In the genomic region with DNA sequence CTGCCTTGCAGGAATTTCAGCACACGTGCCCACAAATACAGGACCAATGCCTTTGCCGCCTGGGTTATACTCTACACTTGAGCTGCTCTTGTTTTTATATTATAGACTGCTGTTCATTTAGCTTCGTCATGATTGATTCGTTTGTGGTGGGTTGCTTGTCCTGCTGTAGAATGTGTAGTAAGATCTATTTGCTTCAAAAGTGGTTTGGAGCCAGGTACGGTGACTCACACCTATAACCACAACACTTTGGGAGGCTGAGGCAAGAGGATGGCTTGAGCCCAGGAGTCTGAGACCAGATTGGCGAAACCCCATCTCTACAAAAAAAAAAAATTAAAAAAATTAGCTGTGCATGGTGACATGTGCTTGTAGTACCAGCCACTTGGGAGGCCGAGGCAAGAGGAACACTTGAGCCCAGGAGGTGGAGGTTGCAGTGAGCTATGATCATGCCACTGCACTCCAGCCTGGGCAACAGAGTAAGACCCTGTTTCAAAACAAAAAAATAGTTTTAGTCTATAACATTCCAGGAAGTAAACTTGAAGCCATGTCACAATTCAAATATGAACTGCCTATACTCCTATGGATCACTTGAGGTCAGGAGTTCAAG, we compare ENCODE assay signal across 29 cellular contexts. TPM values are rescaled to one million over a fixed set of nuclear protein-coding genes. Genes with fewer than 3 reads are reported as not detected.
A peak's percentile ranks its signal among the peaks of the same experiment; 100 is the strongest.
DNase-seq lines count a peak whose midpoint lies in the region; ATAC-seq, FAIRE-seq and TF ChIP-seq lines count a peak whose summit lies in the region.
"Had no signal": no experiment of that assay in that cellular context is flagged by ENCODE, and none has a peak within 500 bp of the region (broad histone marks: within the 10 kb centered on the region; RNA-seq: fewer than 3 reads in every experiment).

No MANE protein-coding gene starts in this region.

- no peak overlapping the region for H3K27ac ChIP-seq in left lung
- H3K27ac ChIP-seq: A549, coronary artery, HL-60 had no signal

- H3K4me1 ChIP-seq in left lung = peaks cover 0 to 51% of the 10 kb centered on the region in 2 donors
- H3K4me1 ChIP-seq: BE2C, HAP-1 had no signal

- H3K27me3 Mint-ChIP-seq in T-helper 2 cell treated with Interferon-gamma antibody and Interleukin-4, amounts not matched to agents 5 μg/mL and 100 μg/mL, for 36 hours (ENCODE audit: low read depth) = no peaks in the 10 kb centered on the region
- H3K27me3 Mint-ChIP-seq: type B pancreatic cell had no signal

- peaks cover 9% of the 10 kb centered on the region for H3K4me1 Mint-ChIP-seq in T-helper 2 cell treated with Interferon-gamma antibody and Interleukin-4, amounts not matched to agents 5 μg/mL and 100 μg/mL, for 36 hours (ENCODE audit: low read depth)

- DNase-seq in activated CD4-positive, CD25-positive, alpha-beta regulatory T cell treated with anti-CD3 and anti-CD28 coated beads, Interleukin-2, amount 50 U/mL, for 72 hours = no peak
- DNase-seq in A172 (ENCODE audit: low spot score) = peak; percentile 55
- DNase-seq in T-helper 2 cell treated with Interferon-gamma antibody and Interleukin-4, amounts not matched to agents 5 μg/mL and 100 μg/mL, for 36 hours (ENCODE audit: low spot score) = peak; percentile 15
- peak; percentile 43 for DNase-seq in bronchial epithelial cell (ENCODE audit: low read depth)
- no peak for DNase-seq in left lung
- DNase-seq in NCI-H446 treated with DMSO at 0.1 percent for 48 hours (lab: John Stamatoyannopoulos, UW) = no peak
- DNase-seq in 8988T = no peak
- DNase-seq: activated CD4-positive, alpha-beta T cell treated with anti-CD3 and anti-CD28 coated beads, Interleukin-2, amount 10 ng/mL, durations not matched to agents 7 days and 5 days; BE2C; COR-L47; DMS79; IMR-90; left cardiac atrium; naive B cell; NCI-H748 treated with DMSO at 0.1 percent for 48 hours; SHP77 treated with DMSO at 0.1 percent for 48 hours; T-cell had no signal

- no peak for TF ChIP-seq CTCF in bronchial epithelial cell (IDR thresholded peaks at IDR 0.05; ENCODE audit: insufficient read depth, low read length, severe bottlenecking)
- TF ChIP-seq CTCF in left lung (IDR thresholded peaks at IDR 0.05) = no peak

- no peaks in the 10 kb centered on the region for H3K36me3 Mint-ChIP-seq in T-helper 2 cell treated with Interferon-gamma antibody and Interleukin-4, amounts not matched to agents 5 μg/mL and 100 μg/mL, for 36 hours (ENCODE audit: low read depth)
- H3K36me3 Mint-ChIP-seq: naive B cell, T-cell, type B pancreatic cell had no signal

- no peaks in the 10 kb centered on the region for H3K9me3 ChIP-seq in left lung
- H3K9me3 ChIP-seq: A549, BE2C, HAP-1 had no signal

- no peak overlapping the region for H3K4me3 ChIP-seq in bronchial epithelial cell (ENCODE audit: low read depth, low read length)
- H3K4me3 ChIP-seq in left lung = no peak overlapping the region
- H3K4me3 ChIP-seq: A549, coronary artery, GM12878, HAP-1 had no signal

- no peak overlapping the region for H3K27ac Mint-ChIP-seq in T-helper 2 cell treated with Interferon-gamma antibody and Interleukin-4, amounts not matched to agents 5 μg/mL and 100 μg/mL, for 36 hours
- H3K27ac Mint-ChIP-seq: activated CD4-positive, alpha-beta T cell treated with anti-CD3 and anti-CD28 coated beads, Interleukin-2, amount 10 ng/mL, durations not matched to agents 7 days and 5 days; naive B cell; T-cell; type B pancreatic cell had no signal

- no peaks in the 10 kb centered on the region for H3K9me3 Mint-ChIP-seq in T-helper 2 cell treated with Interferon-gamma antibody and Interleukin-4, amounts not matched to agents 5 μg/mL and 100 μg/mL, for 36 hours
- H3K9me3 Mint-ChIP-seq: activated CD4-positive, alpha-beta T cell treated with anti-CD3 and anti-CD28 coated beads, Interleukin-2, amount 10 ng/mL, durations not matched to agents 7 days and 5 days; naive B cell; T-cell; type B pancreatic cell had no signal

- peak; percentile 66 to 68 for ATAC-seq in activated CD4-positive, CD25-positive, alpha-beta regulatory T cell treated with anti-CD3 and anti-CD28 coated beads, Interleukin-2, amount 50 U/mL, for 24 hours
- ATAC-seq in left lung = no peak
- ATAC-seq: A549, GM12878, left cardiac atrium, T-cell had no signal

- intact Hi-C loops in left lung (cut with DNase I) = loop anchor here in 1 of 2 donors (5.0 kb wide), 1 partner anchor 152 kb away; no protein-coding TSS in a partner anchor

- H3K4me3 Mint-ChIP-seq in T-helper 2 cell treated with Interferon-gamma antibody and Interleukin-4, amounts not matched to agents 5 μg/mL and 100 μg/mL, for 36 hours = no peak overlapping the region
- H3K4me3 Mint-ChIP-seq: activated CD4-positive, alpha-beta T cell treated with anti-CD3 and anti-CD28 coated beads, Interleukin-2, amount 10 ng/mL, durations not matched to agents 7 days and 5 days; naive B cell; T-cell; type B pancreatic cell had no signal

- FAIRE-seq in bronchial epithelial cell (lab: Jason Lieb, UNC) = no peak
- FAIRE-seq: A549, GM12878, TTC549 had no signal

- H3K27me3 ChIP-seq in bronchial epithelial cell (ENCODE audit: control insufficient read depth, insufficient read depth, low read length) = no peaks in the 10 kb centered on the region
- H3K27me3 ChIP-seq in left lung = no peaks in the 10 kb centered on the region
- H3K27me3 ChIP-seq: BE2C had no signal

- H3K36me3 ChIP-seq in bronchial epithelial cell (ENCODE audit: control insufficient read depth, insufficient read depth, low read length) = no peaks in the 10 kb centered on the region
- no peaks in the 10 kb centered on the region for H3K36me3 ChIP-seq in left lung
- H3K36me3 ChIP-seq: BE2C, HAP-1 had no signal

RNA-seq across cellular contexts. Expression of a gene that starts 9.0 kb away (rescaled TPM):
- 57.2 and 79.5 TPM in 2 replicates for total RNA-seq in A172 (2014; rRNA removed; shearing (Covaris generic))
- total RNA-seq in bronchial epithelial cell (10.8 and 17.4 TPM in 2 replicates), left lung (10 to 100 TPM; 62.4 to 69.0 TPM)

RNA-seq across cellular contexts. Expression of a gene that starts 45.1 kb away (rescaled TPM):
- 70.9 and 72.6 TPM in 2 replicates for total RNA-seq in A172 (2014; rRNA removed; shearing (Covaris generic))
- total RNA-seq in bronchial epithelial cell (75.0 and 179 TPM in 2 replicates), left lung (100 to 1,000 TPM; 206 to 210 TPM)

RNA-seq across cellular contexts. Expression of a gene that starts 56.3 kb away (rescaled TPM):
- total RNA-seq in A172 (2014; rRNA removed; shearing (Covaris generic)) = 6.0 TPM in 1 of 2 replicates, not detected in the other
- total RNA-seq in bronchial epithelial cell = not detected in 2 replicates
- 1 to 10 TPM; 1.7 to 3.3 TPM for total RNA-seq in left lung
- total RNA-seq: activated CD4-positive, alpha-beta T cell treated with anti-CD3 and anti-CD28 coated beads, Interleukin-2, amount 10 ng/mL, durations not matched to agents 7 days and 5 days; GM12878; IMR-90; mesenteric fat pad; OCI-LY7; osteoblast; renal cortical epithelial cell; T-cell had no signal

Comparison
In these comparisons a context has a peak if more than half of its experiments do, and no peak if none do; other contexts are left out.
1. DNase-seq: peak in A172 (single experiment), T-helper 2 cell treated with Interferon-gamma antibody and Interleukin-4, amounts not matched to agents 5 μg/mL and 100 μg/mL, for 36 hours (single experiment) and bronchial epithelial cell (single experiment); none in activated CD4-positive, CD25-positive, alpha-beta regulatory T cell treated with anti-CD3 and anti-CD28 coated beads, Interleukin-2, amount 50 U/mL, for 72 hours (single experiment), left lung (0 of 2), NCI-H446 treated with DMSO at 0.1 percent for 48 hours (single experiment) and 8988T (single experiment).